ENCODE assay signal across 10 cellular contexts in genomic region chr6:5132741-5133140, GRCh38. TPM values are rescaled to one million over a fixed set of nuclear protein-coding genes. Genes with fewer than 3 reads are reported as not detected.
DNase-seq lines count a peak whose midpoint lies in the region; ATAC-seq and TF ChIP-seq lines count a peak whose summit lies in the region.
"Had no signal": no experiment of that assay in that cellular context is flagged by ENCODE, and none has a peak within 500 bp of the region (broad histone marks: within the 10 kb centered on the region; RNA-seq: fewer than 3 reads in every experiment).

No MANE protein-coding gene starts in this region.

- no peaks in the 10 kb centered on the region for H3K27me3 ChIP-seq in lung (ENCODE audit: control insufficient read depth, insufficient read depth)

- peak overlapping the region; percentile 36 to 82 for H3K27ac ChIP-seq in lung (ENCODE audit: low read depth in 1 of 2, low read length in 1 of 2)

- ATAC-seq in GM19043 (IDR thresholded peaks at IDR 0.05; ENCODE audit: low read depth, unreplicated experiment): peak; percentile 91
- ATAC-seq in HG03139 (IDR thresholded peaks at IDR 0.05; ENCODE audit: unreplicated experiment): peak; percentile 88
- ATAC-seq in lung (ENCODE audit: insufficient read depth, low FRiP score): peak; percentile 14
- ATAC-seq: T-cell had no signal

- DNase-seq in cardiac fibroblast (ENCODE audit: low read depth in 2 of 2) (peak; percentile 97 to 98), lung (ENCODE audit: low spot score) (peak; percentile 40), T-helper 1 cell (no peak), 8988T (no peak), GM19240 (ENCODE audit: insufficient read length, low spot score) (no peak), NCI-H2107 treated with DMSO at 0.1 percent for 48 hours (lab: John Stamatoyannopoulos, UW; ENCODE audit: unreplicated experiment) (no peak)

- WGBS in lung, 2 donors: 19 to 32% methylated on average over 8 of the region's 8 CpGs

- no peaks in the 10 kb centered on the region for H3K36me3 ChIP-seq in lung (ENCODE audit: control insufficient read depth in 2 of 2, insufficient read depth in 2 of 2, low read length in 2 of 2)

- no peaks in the 10 kb centered on the region for H3K9me3 ChIP-seq in lung (ENCODE audit: control insufficient read depth in 2 of 2, insufficient read depth in 1 of 2, low read length in 1 of 2)

- H3K4me3 ChIP-seq in cardiac fibroblast (replicated peaks in 1 of 2; ENCODE audit: low read depth in 2 of 2, low read length in 2 of 2) (peak overlapping the region; percentile 4 to 31), lung (no peak overlapping the region)
- H3K4me3 ChIP-seq: skin epidermis had no signal

- TF ChIP-seq CTCF in cardiac fibroblast (IDR thresholded peaks at IDR 0.05; ENCODE audit: low read depth, low read length) (no peak), lung (IDR thresholded peaks at IDR 0.05; ENCODE audit: control extremely low read depth, extremely low read depth) (no peak)

- H3K4me1 ChIP-seq in lung (ENCODE audit: control insufficient read depth in 2 of 2, insufficient read depth in 2 of 2, low read length in 2 of 2): peaks cover 0 to 2% of the 10 kb centered on the region in 2 donors

RNA-seq across cellular contexts. Expression of gene PPP1R3G, which starts 47.6 kb away (rescaled TPM):
- 1 to 10 TPM in 1 of 2 donors, under 1 TPM in 1; 0.58 to 1.5 TPM for total RNA-seq in lung
- polyA plus RNA-seq in lung: under 1 TPM; 0.10 to 0.29 TPM

Comparison
In these comparisons a context has a peak if more than half of its experiments do, and no peak if none do; other contexts are left out.
1. ATAC-seq: peak in every context shown above with its lines; median percentile 91 in GM19043; 88 in HG03139; 14 in lung.
2. DNase-seq: peak in cardiac fibroblast (2 of 2) and lung (single experiment); none in T-helper 1 cell (0 of 5), 8988T (single experiment), GM19240 (single experiment) and NCI-H2107 treated with DMSO at 0.1 percent for 48 hours (single experiment).